Comparison of ENCODE assay signal across 1 cellular context in the genomic region with DNA sequence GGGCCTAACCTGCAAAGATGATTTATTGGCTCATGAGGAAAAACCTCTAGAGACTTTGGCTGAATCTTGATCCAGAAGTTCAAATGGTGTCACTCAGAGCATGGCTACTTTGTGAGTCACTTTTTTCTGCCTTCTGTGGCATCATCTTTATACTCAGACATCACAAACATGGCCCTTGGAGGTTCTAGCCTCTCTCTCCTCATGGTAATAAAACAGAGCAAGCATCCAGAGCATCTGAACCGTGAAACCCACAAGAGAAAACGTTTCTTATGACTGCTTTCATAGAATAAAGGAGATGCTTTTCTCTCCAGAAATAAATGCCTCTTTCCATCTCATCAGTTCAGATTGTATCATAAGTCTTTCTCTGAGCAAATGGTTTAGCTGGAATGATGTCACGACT.
TF ChIP-seq lines count a peak whose summit lies in the region.

No MANE protein-coding gene starts in this region.

TF ChIP-seq in H1, 55 proteins besides CTCF, POLR2A, EP300 and RAD21 (continued from another document):
- no peak for TF ChIP-seq SP1 (IDR thresholded peaks at IDR 0.05; ENCODE audit: low read depth, low read length)
- TF ChIP-seq JUND (IDR thresholded peaks at IDR 0.05; ENCODE audit: low read length): no peak
- no peak for TF ChIP-seq ATF2 (IDR thresholded peaks at IDR 0.05; ENCODE audit: low read length)
- no peak for TF ChIP-seq SAP30 (IDR thresholded peaks at IDR 0.05; ENCODE audit: insufficient read depth, insufficient replicate concordance, low read length)
- TF ChIP-seq SRF (IDR thresholded peaks at IDR 0.05; ENCODE audit: low read depth, low read length): no peak
- TF ChIP-seq TBP (IDR thresholded peaks at IDR 0.05; ENCODE audit: low read depth, low read length): no peak
- no peak for TF ChIP-seq HDAC2 (IDR thresholded peaks at IDR 0.05; ENCODE audit: borderline replicate concordance in 1 of 2, low read depth in 2 of 2, low read length in 2 of 2)
- TF ChIP-seq CREB1 (IDR thresholded peaks at IDR 0.05): no peak
